Comparison of ENCODE assay signal across 9 cellular contexts in the genomic region with DNA sequence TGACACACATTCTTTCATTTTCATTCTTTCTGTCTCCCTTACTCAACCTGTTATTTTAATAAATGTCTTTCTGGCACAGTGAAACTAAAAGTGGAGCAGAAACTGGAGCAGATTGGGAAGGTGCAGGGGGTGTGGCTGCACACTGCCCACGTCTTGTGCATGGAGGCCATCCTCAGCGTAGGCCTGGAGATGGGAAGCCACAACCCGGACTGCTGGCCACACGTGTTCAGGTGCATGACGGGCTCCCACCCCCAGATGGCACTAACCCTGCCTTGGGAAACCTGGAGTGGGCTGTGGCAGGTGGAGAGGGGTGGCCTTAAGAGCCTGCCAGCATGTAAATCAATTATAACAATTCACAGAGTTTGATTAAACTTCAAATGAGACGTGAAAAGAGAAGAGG.
A peak's percentile ranks its signal among the peaks of the same experiment; 100 is the strongest.
DNase-seq lines count a peak whose midpoint lies in the region; ATAC-seq and TF ChIP-seq lines count a peak whose summit lies in the region.
"Had no signal": no experiment of that assay in that cellular context is flagged by ENCODE, and none has a peak within 500 bp of the region (broad histone marks: within the 10 kb centered on the region; RNA-seq: fewer than 3 reads in every experiment).

No MANE protein-coding gene starts in this region.

- CTCF ChIA-PET in Panc1 (lab: Charles Lee) = interaction anchor here (0.6 kb wide), 1 partner anchor 74 kb away, joined by 3 read pairs; no protein-coding TSS in a partner anchor

- H3K27me3 ChIP-seq in Panc1 (ENCODE audit: control insufficient read depth, insufficient read depth, low read length) = no peaks in the 10 kb centered on the region
- H3K27me3 ChIP-seq in testis = no peaks in the 10 kb centered on the region

- WGBS in testis, 2 donors = 66 to 67% methylated on average over 6 of the region's 6 CpGs

- BruUV-seq in Panc1 (replicated peaks; lab: Mats Ljungman, UMichigan) = no TSS peak

- ATAC-seq in GM21390 (IDR thresholded peaks at IDR 0.05; ENCODE audit: unreplicated experiment) = peak; percentile 43
- peak; percentile 41 for ATAC-seq in Panc1
- ATAC-seq in HG02678 (IDR thresholded peaks at IDR 0.05; ENCODE audit: unreplicated experiment) = no peak
- ATAC-seq in GM19035 (IDR thresholded peaks at IDR 0.05; ENCODE audit: unreplicated experiment) = no peak

- intact Hi-C loops in Panc1 (cut with micrococcal nuclease; ENCODE audit: unreplicated experiment) (loop anchor here (5.0 kb wide), 1 partner anchor 172 kb away; no protein-coding TSS in a partner anchor), testis (cut with DNase I; ENCODE audit: low total_unique reads) (no loop called here)

- H3K36me3 ChIP-seq in Panc1 (ENCODE audit: control insufficient read depth, insufficient read depth, low read length) (no peaks in the 10 kb centered on the region), testis (ENCODE audit: low read depth, missing control alignments) (no peaks in the 10 kb centered on the region)

- in situ Hi-C loops in Panc1 (cut with HindIII; ENCODE audit: low pct_unique_long_range_greater_than_20kb, low sequenced_read_pairs) = no loop called here

- H3K4me1 ChIP-seq in Panc1 (ENCODE audit: control insufficient read depth, insufficient read depth, low read length) = no peaks in the 10 kb centered on the region
- H3K4me1 ChIP-seq in testis = no peaks in the 10 kb centered on the region

- TF ChIP-seq CTCF in Panc1 (IDR thresholded peaks at IDR 0.05) (peak; percentile 43), testis (IDR thresholded peaks at IDR 0.05) (no peak)

- H3K27ac ChIP-seq in Panc1 (ENCODE audit: low read length) (no peak overlapping the region), testis (no peak overlapping the region)

- DNase-seq in DMS79 (lab: John Stamatoyannopoulos, UW) (peak; percentile 86), Panc1 (ENCODE audit: low read depth, low spot score) (no peak), left kidney (ENCODE audit: low read depth, low spot score) (peak; percentile 55), testis (no peak)
- no peak for DNase-seq in activated CD4-positive, CD25-positive, alpha-beta regulatory T cell treated with anti-CD3 and anti-CD28 coated beads, Interleukin-2, amount 50 U/mL, for 72 hours
- DNase-seq: NCI-H2029 treated with DMSO at 0.1 percent for 48 hours had no signal

- no peaks in the 10 kb centered on the region for H3K9me3 ChIP-seq in Panc1 (ENCODE audit: control insufficient read depth, insufficient read depth, low read depth, low read length)
- no peaks in the 10 kb centered on the region for H3K9me3 ChIP-seq in testis

- H3K4me3 ChIP-seq in Panc1 (ENCODE audit: low read depth in 2 of 2, low read length in 2 of 2) = no peak overlapping the region
- H3K4me3 ChIP-seq in testis = no peak overlapping the region

- TF ChIP-seq POLR2A in testis (IDR thresholded peaks at IDR 0.05) = no peak

- POLR2A ChIA-PET in Panc1 (lab: Charles Lee) = no interaction called here

Comparison
In these comparisons a context has a peak if more than half of its experiments do, and no peak if none do; other contexts are left out.
1. DNase-seq: peak in DMS79 (single experiment) and left kidney (single experiment); none in Panc1 (single experiment), activated CD4-positive, CD25-positive, alpha-beta regulatory T cell treated with anti-CD3 and anti-CD28 coated beads, Interleukin-2, amount 50 U/mL, for 72 hours (single experiment) and testis (single experiment).
2. ATAC-seq: peak in GM21390 (single experiment) and Panc1 (single experiment); none in HG02678 (single experiment) and GM19035 (single experiment).